In the genomic region with DNA sequence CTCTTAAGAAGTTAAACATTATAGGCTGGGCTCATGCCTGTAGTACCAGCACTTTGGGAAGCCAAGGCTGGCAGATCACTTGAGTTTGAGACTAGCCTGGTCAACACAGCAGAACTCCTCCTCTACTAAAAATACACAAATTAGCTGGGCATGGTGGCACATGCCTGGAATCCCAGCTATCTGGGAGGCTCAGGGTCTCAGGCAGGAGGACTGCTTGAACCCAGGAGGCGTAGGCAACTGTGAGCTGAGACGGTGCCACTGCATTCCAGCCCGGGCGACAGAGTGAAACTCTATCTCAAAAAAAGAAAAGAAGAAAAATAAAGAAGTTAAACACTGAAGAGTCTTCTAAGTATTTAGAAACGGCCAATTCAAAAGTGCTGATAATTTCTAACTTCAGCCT, we compare ENCODE assay signal across 35 cellular contexts.
"Had no signal": no experiment of that assay in that cellular context is flagged by ENCODE, and none has a peak within 500 bp of the region (broad histone marks: within the 10 kb centered on the region; RNA-seq: fewer than 3 reads in every experiment).

No MANE protein-coding gene starts in this region.

- H3K9me3 Mint-ChIP-seq: activated CD4-positive, alpha-beta T cell treated with anti-CD3 and anti-CD28 coated beads, Interleukin-2, amount 10 ng/mL, durations not matched to agents 7 days and 5 days; activated T-helper 1 cell treated with anti-CD3 and anti-CD28 coated beads, Interleukin-12 subunit alpha, Interleukin-12 subunit beta, Interleukin-2, Interleukin-4 antibody, amounts not matched to agents 30 ng/mL and 10 ng/mL and 1 ng/mL, durations not matched to agents 14 hours and 24 hours and 36 hours; T-helper 1 cell treated with Interleukin-12 subunit alpha and Interleukin-12 subunit beta and Interleukin-4 antibody, amounts not matched to agents 30 μg/mL and 1 μg/mL, for 36 hours had no signal

- H3K9me3 ChIP-seq: Peyer's patch had no signal

- H3K4me1 Mint-ChIP-seq: activated CD4-positive, alpha-beta T cell treated with anti-CD3 and anti-CD28 coated beads for 36 hours had no signal

- H3K27ac Mint-ChIP-seq: activated CD4-positive, alpha-beta T cell treated with anti-CD3 and anti-CD28 coated beads for 36 hours; activated CD4-positive, alpha-beta T cell treated with anti-CD3 and anti-CD28 coated beads, Interleukin-2, amount 10 ng/mL, durations not matched to agents 7 days and 5 days; activated CD8-positive, alpha-beta T cell treated with anti-CD3 and anti-CD28 coated beads, Interleukin-2, amount 10 ng/mL, durations not matched to agents 7 days and 5 days; activated naive CD4-positive, alpha-beta T cell treated with anti-CD3 and anti-CD28 coated beads for 36 hours; activated naive CD8-positive, alpha-beta T cell; activated naive CD8-positive, alpha-beta T cell treated with anti-CD3 and anti-CD28 coated beads, Interleukin-2, amount 50 U/mL, for 24 hours; activated T-helper 1 cell treated with anti-CD3 and anti-CD28 coated beads, Interleukin-12 subunit alpha, Interleukin-12 subunit beta, Interleukin-2, Interleukin-4 antibody, amounts not matched to agents 30 ng/mL and 10 ng/mL and 1 ng/mL, durations not matched to agents 14 hours and 24 hours and 36 hours; T-helper 1 cell treated with Interleukin-12 subunit alpha and Interleukin-12 subunit beta and Interleukin-4 antibody, amounts not matched to agents 30 μg/mL and 1 μg/mL, for 36 hours; T-helper 2 cell treated with Interferon-gamma antibody and Interleukin-4, amounts not matched to agents 5 μg/mL and 100 μg/mL, for 36 hours had no signal

- DNase-seq: activated CD4-positive, alpha-beta T cell treated with anti-CD3 and anti-CD28 coated beads for 36 hours; activated CD4-positive, alpha-beta T cell treated with anti-CD3 and anti-CD28 coated beads, Interleukin-2, amount 10 ng/mL, durations not matched to agents 7 days and 5 days; activated CD4-positive, alpha-beta T cell treated with anti-CD3 and anti-CD28 coated beads, Interleukin-2, amount 50 U/mL, for 48 hours; activated CD8-positive, alpha-beta memory T cell treated with anti-CD3 and anti-CD28 coated beads, Interleukin-2, amount 50 U/mL, for 4 hours; activated CD8-positive, alpha-beta T cell treated with anti-CD3 and anti-CD28 coated beads, Interleukin-2, amount 10 ng/mL, durations not matched to agents 7 days and 5 days; activated gamma-delta T cell treated with Interleukin-2 at 50 U/mL for 16 hours; activated naive CD4-positive, alpha-beta T cell treated with anti-CD3 and anti-CD28 coated beads for 36 hours; activated naive CD8-positive, alpha-beta T cell treated with anti-CD3 and anti-CD28 coated beads, Interleukin-2, amount 50 U/mL, for 24 hours; activated T-cell treated with anti-CD3 and anti-CD28 coated beads for 4 hours; activated T-cell treated with anti-CD3 and anti-CD28 coated beads, Interleukin-2, amount 50 U/mL, for 4 hours; anterior cingulate cortex; brain microvascular endothelial cell; central memory CD4-positive, alpha-beta T cell; NCI-H1092 treated with DMSO at 0.1 percent for 48 hours; NCI-H1417; NCI-H146; NCI-H187; NCI-H2029 treated with DMSO at 0.1 percent for 48 hours; NCI-H2107; NCI-H2171; NCI-H510A; NCI-H526; NCI-H748 treated with DMSO at 0.1 percent for 48 hours; NK-92 treated with Interleukin-12 subunit alpha and Interleukin-12 subunit beta, amount 100 ng/mL, for 24 hours; PC-3; Peyer's patch; RPMI8226 had no signal

- H3K4me3 ChIP-seq: Peyer's patch, SK-N-MC had no signal

- H3K36me3 Mint-ChIP-seq: activated naive CD8-positive, alpha-beta T cell had no signal

- ATAC-seq: activated CD4-positive, alpha-beta T cell treated with anti-CD3 and anti-CD28 coated beads for 36 hours; activated CD4-positive, CD25-positive, alpha-beta regulatory T cell treated with anti-CD3 and anti-CD28 coated beads, Interleukin-2, amount 50 U/mL, for 24 hours; activated CD8-positive, alpha-beta T cell treated with anti-CD3 and anti-CD28 coated beads, Interleukin-2, amount 10 ng/mL, durations not matched to agents 7 days and 5 days; activated naive CD8-positive, alpha-beta T cell treated with anti-CD3 and anti-CD28 coated beads, Interleukin-2, amount 50 U/mL, for 24 hours; activated T-cell treated with anti-CD3 and anti-CD28 coated beads, Interleukin-2, amount 50 U/mL, for 4 hours; PC-3; Right ventricle myocardium inferior had no signal

- H3K9ac ChIP-seq: KMS-11 had no signal

- H3K4me3 Mint-ChIP-seq: activated CD4-positive, alpha-beta T cell treated with anti-CD3 and anti-CD28 coated beads for 36 hours; activated CD4-positive, alpha-beta T cell treated with anti-CD3 and anti-CD28 coated beads, Interleukin-2, amount 10 ng/mL, durations not matched to agents 7 days and 5 days; activated CD8-positive, alpha-beta T cell treated with anti-CD3 and anti-CD28 coated beads, Interleukin-2, amount 10 ng/mL, durations not matched to agents 7 days and 5 days; activated naive CD4-positive, alpha-beta T cell treated with anti-CD3 and anti-CD28 coated beads for 36 hours; activated naive CD8-positive, alpha-beta T cell; activated naive CD8-positive, alpha-beta T cell treated with anti-CD3 and anti-CD28 coated beads, Interleukin-2, amount 50 U/mL, for 24 hours; activated T-cell treated with anti-CD3 and anti-CD28 coated beads, Interleukin-2, amount 50 U/mL, for 4 hours; activated T-helper 1 cell treated with anti-CD3 and anti-CD28 coated beads, Interleukin-12 subunit alpha, Interleukin-12 subunit beta, Interleukin-2, Interleukin-4 antibody, amounts not matched to agents 30 ng/mL and 10 ng/mL and 1 ng/mL, durations not matched to agents 14 hours and 24 hours and 36 hours; T-helper 1 cell treated with Interleukin-12 subunit alpha and Interleukin-12 subunit beta and Interleukin-4 antibody, amounts not matched to agents 30 μg/mL and 1 μg/mL, for 36 hours; T-helper 2 cell treated with Interferon-gamma antibody and Interleukin-4, amounts not matched to agents 5 μg/mL and 100 μg/mL, for 36 hours had no signal

- H3K27ac ChIP-seq: brain microvascular endothelial cell, KMS-11, Peyer's patch, SK-N-MC had no signal

- H3K4me1 ChIP-seq: Peyer's patch had no signal

- H3K4me2 ChIP-seq: KMS-11 had no signal

- H3K36me3 ChIP-seq: brain microvascular endothelial cell, Peyer's patch had no signal

- H3K27me3 ChIP-seq: brain microvascular endothelial cell, Peyer's patch had no signal

- H3K27me3 Mint-ChIP-seq: activated CD4-positive, alpha-beta T cell treated with anti-CD3 and anti-CD28 coated beads for 36 hours; activated CD4-positive, alpha-beta T cell treated with anti-CD3 and anti-CD28 coated beads, Interleukin-2, amount 10 ng/mL, durations not matched to agents 7 days and 5 days; activated naive CD8-positive, alpha-beta T cell; activated naive CD8-positive, alpha-beta T cell treated with anti-CD3 and anti-CD28 coated beads, Interleukin-2, amount 50 U/mL, for 24 hours had no signal
